ENCODE assay signal across 2 cellular contexts in genomic region chr2:188519133-188519532, GRCh38.
A peak's percentile ranks its signal among the peaks of the same experiment; 100 is the strongest.
TF ChIP-seq lines count a peak whose summit lies in the region.

No MANE protein-coding gene starts in this region.

TF ChIP-seq in IMR-90, 13 proteins besides CTCF, POLR2A, EP300 and RAD21:
- no peak for TF ChIP-seq RFX5 (IDR thresholded peaks at IDR 0.05; ENCODE audit: low read depth, low read length)
- no peak for TF ChIP-seq USF2 (IDR thresholded peaks at IDR 0.05; ENCODE audit: low read depth, low read length)
- TF ChIP-seq FOS (IDR thresholded peaks at IDR 0.05; ENCODE audit: low read depth, low read length), result no peak
- TF ChIP-seq CHD1 (IDR thresholded peaks at IDR 0.05; ENCODE audit: low read depth, low read length), result no peak
- no peak for TF ChIP-seq SMC3 (IDR thresholded peaks at IDR 0.05; ENCODE audit: low read depth, low read length)
- TF ChIP-seq RCOR1 (IDR thresholded peaks at IDR 0.05; ENCODE audit: insufficient replicate concordance, low read length), result no peak
TF ChIP-seq in IMR-90: peak in this region for 0.

TF ChIP-seq in endothelial cell of umbilical vein, 7 proteins besides CTCF, POLR2A, EP300 and RAD21:
- TF ChIP-seq FOS (IDR thresholded peaks at IDR 0.05; ENCODE audit: borderline replicate concordance, insufficient read depth, low read length) (peak; percentile 33), GATA2 (IDR thresholded peaks at IDR 0.05; ENCODE audit: insufficient read depth, insufficient read length, low read depth, low read length) (no peak)
TF ChIP-seq in endothelial cell of umbilical vein: peak in this region for 1.
